In the genomic region with DNA sequence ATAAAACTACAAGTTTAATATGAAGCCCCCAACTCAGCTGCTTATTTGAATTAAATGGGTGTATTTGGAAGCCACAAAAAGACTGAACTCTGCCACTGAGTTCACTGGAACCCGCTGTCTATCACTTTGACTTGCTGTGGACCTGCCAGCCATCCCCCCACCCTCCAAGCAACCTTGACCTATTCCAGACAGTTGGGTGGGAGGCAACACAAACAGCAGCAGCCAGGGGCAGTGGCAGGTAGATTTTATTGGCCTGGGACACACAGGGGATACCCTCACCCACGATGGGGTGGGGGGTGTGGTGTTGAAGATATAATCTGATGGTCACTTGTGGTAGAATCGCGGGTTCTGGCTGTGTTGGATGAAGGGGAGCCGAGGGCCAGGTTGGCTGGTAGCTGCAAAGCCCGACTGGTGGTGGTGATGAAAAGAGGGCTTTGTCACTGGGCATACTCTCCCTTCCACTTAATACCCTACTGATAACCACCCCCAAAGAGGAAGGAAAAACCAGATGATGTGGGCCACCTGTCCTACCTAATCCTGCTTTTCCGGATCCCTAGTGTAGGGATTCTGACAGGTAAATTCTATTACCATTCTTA, we compare ENCODE assay signal across 13 cellular contexts. TPM values are rescaled to one million over a fixed set of nuclear protein-coding genes. Genes with fewer than 3 reads are reported as not detected.
A peak's percentile ranks its signal among the peaks of the same experiment; 100 is the strongest.
DNase-seq lines count a peak whose midpoint lies in the region; ATAC-seq, FAIRE-seq and TF ChIP-seq lines count a peak whose summit lies in the region.
"Had no signal": no experiment of that assay in that cellular context is flagged by ENCODE, and none has a peak within 500 bp of the region (broad histone marks: within the 10 kb centered on the region; RNA-seq: fewer than 3 reads in every experiment).

No MANE protein-coding gene starts in this region.

- H3K36me3 ChIP-seq in HepG2 (replicated peaks in 1 of 2; ENCODE audit: control insufficient read depth in 1 of 2, insufficient read depth in 2 of 2, low read length in 2 of 2) (peaks cover 21 to 46% of the 10 kb centered on the region in 2 experiments), right lobe of liver (peaks cover 11 to 48% (median 30%) of the 10 kb centered on the region in 4 donors), endodermal cell (ENCODE audit: control insufficient read depth, insufficient read depth, low read length) (peaks cover 56% of the 10 kb centered on the region), transverse colon (peaks cover 0 to 43% (median 18%) of the 10 kb centered on the region in 4 donors), trophoblast cell (ENCODE audit: control insufficient read depth in 1 of 2, insufficient read depth in 2 of 2, low read length in 2 of 2) (peaks cover 47 to 58% of the 10 kb centered on the region in 2 experiments)

- peaks cover 13% of the 10 kb centered on the region for H3K79me1 ChIP-seq in trophoblast cell (ENCODE audit: low read length)

- no peak overlapping the region for H3K23ac ChIP-seq in trophoblast cell (ENCODE audit: low read length)

- no peak overlapping the region for H3K4me2 ChIP-seq in HepG2 (ENCODE audit: low read depth, low read length)
- H3K4me2 ChIP-seq in trophoblast cell (ENCODE audit: low read length) = no peak overlapping the region

- H3K4me1 Mint-ChIP-seq in endodermal cell = peaks cover 28% of the 10 kb centered on the region

- no peak overlapping the region for H4K8ac ChIP-seq in trophoblast cell (ENCODE audit: low read depth, low read length)

- H3K9me3 Mint-ChIP-seq in endodermal cell = no peaks in the 10 kb centered on the region

- no peak for TF ChIP-seq CTCF in HepG2 (CRISPR knock-in tag; IDR thresholded peaks at IDR 0.05)
- no peak for TF ChIP-seq CTCF in right lobe of liver (IDR thresholded peaks at IDR 0.05)
- no peak for TF ChIP-seq CTCF in RWPE1 (conservative IDR thresholded peaks at IDR 0.05; ENCODE audit: low read depth)
- TF ChIP-seq CTCF in endodermal cell (conservative IDR thresholded peaks at IDR 0.05) = no peak
- no peak for TF ChIP-seq CTCF in transverse colon (IDR thresholded peaks at IDR 0.05)

- no peak overlapping the region for H2AK5ac ChIP-seq in trophoblast cell (ENCODE audit: low read length)

- H2BK12ac ChIP-seq in trophoblast cell (ENCODE audit: low read length) = no peak overlapping the region

- CTCF ChIA-PET in HepG2 (lab: Yijun Ruan, JAX; ENCODE audit: low intra/inter-chr PET ratio, low total read pairs) = no interaction called here
- CTCF ChIA-PET in RWPE1 (lab: Yijun Ruan, JAX) = interaction anchor here (0.7 kb wide), 1 partner anchor 31 kb away, joined by 5 read pairs; the partner anchor contains the start of gene SLC2A4

- H2AFZ ChIP-seq in HepG2 (ENCODE audit: low read length) = no peak overlapping the region
- no peak overlapping the region for H2AFZ ChIP-seq in trophoblast cell (ENCODE audit: insufficient read depth, low read length, poor library complexity)

- H4K20me1 ChIP-seq in HepG2 (ENCODE audit: insufficient read depth, low read length) = peaks cover 53% of the 10 kb centered on the region

- ATAC-seq in HepG2 (no peak), right lobe of liver (no peak)

- H3K9me3 ChIP-seq in HepG2 (ENCODE audit: low read length) (no peaks in the 10 kb centered on the region), right lobe of liver (no peaks in the 10 kb centered on the region), endodermal cell (ENCODE audit: control insufficient read depth, low read length) (no peaks in the 10 kb centered on the region), transverse colon (no peaks in the 10 kb centered on the region), trophoblast cell (ENCODE audit: insufficient read depth, low read depth, low read length) (no peaks in the 10 kb centered on the region)

- in situ Hi-C loops in HepG2 (cut with HindIII; ENCODE audit: extremely low pct_ligation_motif_present, low pct_unique_long_range_greater_than_20kb) (no loop called here), transverse colon (cut with MboI; ENCODE audit: low pct_ligation_motif_present in 1 of 4, low pct_unique_long_range_greater_than_20kb in 1 of 4, low sequenced_read_pairs in 3 of 4) (no loop called here)

- H3K4me1 ChIP-seq in HepG2 (ENCODE audit: insufficient read depth, low read length) (peaks cover 55% of the 10 kb centered on the region), right lobe of liver (peaks cover 0 to 26% (median 12%) of the 10 kb centered on the region in 4 donors), endodermal cell (ENCODE audit: control insufficient read depth, insufficient read depth, low read length) (peaks cover 5% of the 10 kb centered on the region), transverse colon (peaks cover 22 to 53% (median 37%) of the 10 kb centered on the region in 4 donors), trophoblast cell (ENCODE audit: control insufficient read depth in 1 of 2, insufficient read depth in 2 of 2, low read length in 2 of 2) (peaks cover 7 to 9% of the 10 kb centered on the region in 2 experiments)

- H3K27ac ChIP-seq in HepG2 (ENCODE audit: extremely low read length, insufficient read depth, low read length) (no peak overlapping the region), right lobe of liver (no peak overlapping the region), RWPE1 (peak overlapping the region; percentile 62), endodermal cell (ENCODE audit: low read depth, low read length) (no peak overlapping the region), transverse colon (peak overlapping the region in 2 of 4 donors; percentile 9 to 98), trophoblast cell (ENCODE audit: low read depth, low read length) (no peak overlapping the region)

- H3K79me2 ChIP-seq in HepG2 (ENCODE audit: insufficient read depth, low read length) (peaks cover 50% of the 10 kb centered on the region), trophoblast cell (ENCODE audit: control insufficient read depth, insufficient read depth, low read length, poor library complexity) (peaks cover 23% of the 10 kb centered on the region)

- no peak overlapping the region for H3K4me3 Mint-ChIP-seq in endodermal cell

- H3K27me3 ChIP-seq in HepG2 (ENCODE audit: control insufficient read depth in 1 of 2, insufficient read depth in 2 of 2, low read length in 2 of 2) (no peaks in the 10 kb centered on the region), right lobe of liver (no peaks in the 10 kb centered on the region), endodermal cell (ENCODE audit: control insufficient read depth, insufficient read depth, low read length, poor library complexity, severe bottlenecking) (no peaks in the 10 kb centered on the region), transverse colon (no peaks in the 10 kb centered on the region), trophoblast cell (ENCODE audit: insufficient read depth, low read length) (no peaks in the 10 kb centered on the region)

- no peak overlapping the region for H3K18ac ChIP-seq in trophoblast cell (ENCODE audit: low read length)

- peak overlapping the region; percentile 52 for H3K27ac Mint-ChIP-seq in endodermal cell

- BruUV-seq in HepG2 (replicated peaks; lab: Mats Ljungman, UMichigan) = no TSS peak

- TF ChIP-seq POLR2A in HepG2 (IDR thresholded peaks at IDR 0.05; ENCODE audit: insufficient read depth in 1 of 2, low read depth in 2 of 2, low read length in 2 of 2) (peak in 1 of 2 experiments; percentile 11; a peak in 2 of 4 replicates), right lobe of liver (IDR thresholded peaks at IDR 0.05) (no peak), transverse colon (IDR thresholded peaks at IDR 0.05) (peak; percentile 1)

- H3K14ac ChIP-seq in trophoblast cell (ENCODE audit: low read length) = no peak overlapping the region

- no peak for TF ChIP-seq RAD21 in HepG2 (CRISPR knock-in tag; IDR thresholded peaks at IDR 0.05)

- TF ChIP-seq EP300 in HepG2 (IDR thresholded peaks at IDR 0.05; ENCODE audit: low read depth in 2 of 2, low read length in 2 of 2) = no peak
- TF ChIP-seq EP300 in HepG2 (CRISPR knock-in tag; IDR thresholded peaks at IDR 0.05; ENCODE audit: borderline replicate concordance) = no peak
- no peak for TF ChIP-seq EP300 in transverse colon (IDR thresholded peaks at IDR 0.05; ENCODE audit: low read depth)

- H2BK5ac ChIP-seq in trophoblast cell (ENCODE audit: low read depth, low read length, poor library complexity) = no peak overlapping the region

- POLR2A ChIA-PET in HepG2 (lab: Yijun Ruan, JAX) (interaction anchor here (0.5 to 5.8 kb wide), 12 partner anchors 17 to 272 kb away, joined by 3 to 47 read pairs (median 4); partner anchors contain the start of genes ACADVL, ACAP1, DLG4 and GABARAP), RWPE1 (lab: Yijun Ruan, JAX; ENCODE audit: low non-redundant PET) (interaction anchor here (0.7 kb wide), 1 partner anchor 31 kb away, joined by 3 read pairs; the partner anchor contains the start of gene SLC2A4)

- H3K4me3 ChIP-seq in HepG2 (replicated peaks in 1 of 3; ENCODE audit: insufficient read depth in 1 of 3, low read depth in 2 of 3, low read length in 3 of 3) = no peak overlapping the region
- no peak overlapping the region for H3K4me3 ChIP-seq in right lobe of liver
- H3K4me3 ChIP-seq in endodermal cell (ENCODE audit: low read length) = no peak overlapping the region
- no peak overlapping the region for H3K4me3 ChIP-seq in transverse colon
- H3K4me3 ChIP-seq in trophoblast cell (ENCODE audit: low read depth, low read length) = no peak overlapping the region

- intact Hi-C loops in HepG2 (cut with micrococcal nuclease; ENCODE audit: unreplicated experiment) (no loop called here), right lobe of liver (cut with DNase I) (no loop called here), transverse colon (cut with DNase I; ENCODE audit: low total_unique reads) (no loop called here)

- H3K4ac ChIP-seq in trophoblast cell (ENCODE audit: low read depth, low read length) = no peak overlapping the region

- no peak for DNase-seq in HepG2 (ENCODE audit: low spot score)
- DNase-seq in right lobe of liver = no peak
- DNase-seq in RWPE1 (ENCODE audit: low spot score) = no peak
- no peak for DNase-seq in endodermal cell
- DNase-seq in transverse colon = no peak
- DNase-seq in inferior parietal cortex (ENCODE audit: extremely low spot score) = no peak
- DNase-seq in trophoblast cell = no peak
- no peak for DNase-seq in Kasumi-1 (lab: John Stamatoyannopoulos, UW)
- DNase-seq: amniotic stem cell, dermis blood vessel endothelial cell, foreskin melanocyte, MM.1S, nucleus accumbens had no signal

- no peak for FAIRE-seq in HepG2 (lab: Jason Lieb, UNC)

- no peak overlapping the region for H2BK120ac ChIP-seq in trophoblast cell (ENCODE audit: insufficient read depth, low read length, poor library complexity)

- H3K9ac ChIP-seq in HepG2 (ENCODE audit: insufficient read depth, low read depth, low read length) = no peak overlapping the region
- no peak overlapping the region for H3K9ac ChIP-seq in endodermal cell (ENCODE audit: extremely low read depth, low read length, poor library complexity, severe bottlenecking)
- no peak overlapping the region for H3K9ac ChIP-seq in trophoblast cell (ENCODE audit: low read length)

- no peak overlapping the region for H4K91ac ChIP-seq in trophoblast cell (ENCODE audit: low read depth, low read length)

- H3K27me3 Mint-ChIP-seq in endodermal cell (ENCODE audit: insufficient read depth) = no peaks in the 10 kb centered on the region

- no peak overlapping the region for H4K12ac ChIP-seq in trophoblast cell (ENCODE audit: low read depth, low read length)

- peaks cover 56% of the 10 kb centered on the region for H3K36me3 Mint-ChIP-seq in endodermal cell (ENCODE audit: low read depth)

- WGBS in HepG2 (ENCODE audit: low lambda C conversion rate) = 93% methylated on average over 5 of the region's 7 CpGs
- WGBS in right lobe of liver (ENCODE audit: insufficient coverage, low coverage, low lambda C conversion rate, missing lambda C conversion rate) = 71% methylated on average over 6 of the region's 7 CpGs
- 80 to 98% methylated on average over 2 to 7 of the region's 7 CpGs for WGBS in endodermal cell (ENCODE audit: insufficient coverage in 1 of 2, insufficient read length in 1 of 2), 2 experiments
- 74% methylated on average over 7 of the region's 7 CpGs; no CpG with 5 or more reads in 1 of the 2 donors for WGBS in transverse colon (ENCODE audit: low coverage in 1 of 2), 2 donors
- no CpG with 5 or more reads among the region's 7 CpGs for WGBS in trophoblast cell (ENCODE audit: extremely low coverage, insufficient coverage, insufficient read length)

RNA-seq across cellular contexts. Expression of gene GPS2, which starts 2.6 kb away (rescaled TPM):
- 43.8 and 58.0 TPM in 2 replicates for total RNA-seq in HepG2 (2016; rRNA removed; fragmentation: Illumina TruSeq; extraction: Trizol)
- 164 and 173 TPM in 2 replicates for total RNA-seq in HepG2 (2016; cell fraction: cytosol; rRNA removed; fragmentation: Illumina TruSeq; extraction: Trizol; ENCODE audit: low read depth)
- 33.8 and 63.0 TPM in 2 replicates for total RNA-seq in HepG2 (2016; cell fraction: insoluble cytoplasmic fraction; rRNA removed; fragmentation: Illumina TruSeq; extraction: Trizol)
- 126 and 138 TPM in 2 replicates for total RNA-seq in HepG2 (2016; cell fraction: membrane; rRNA removed; fragmentation: Illumina TruSeq; extraction: Trizol)
- total RNA-seq in HepG2 (2016; cell fraction: nucleus; rRNA removed; fragmentation: Illumina TruSeq; extraction: Trizol) = 36.6 and 44.0 TPM in 2 replicates
- 48.0 and 59.4 TPM in 2 replicates for polyA plus RNA-seq in HepG2 (2011; rRNA removed)
- 40.0 and 57.0 TPM in 2 replicates for polyA plus RNA-seq in HepG2 (2011; cell fraction: cytosol; rRNA removed)
- polyA plus RNA-seq in HepG2 (2011; cell fraction: nucleus; rRNA removed) = 196 and 231 TPM in 2 replicates
- polyA plus RNA-seq in HepG2 (2012) = 39.6 and 43.4 TPM in 2 replicates
- 223 and 235 TPM in 2 replicates for polyA plus RNA-seq in HepG2 (2016; cell fraction: cytosol; fragmentation: Illumina TruSeq; extraction: Trizol; ENCODE audit: low read depth)
- 44.5 and 60.2 TPM in 2 replicates for polyA plus RNA-seq in HepG2 (2016; cell fraction: insoluble cytoplasmic fraction; fragmentation: Illumina TruSeq; extraction: Trizol; ENCODE audit: low read depth)
- 165 and 167 TPM in 2 replicates for polyA plus RNA-seq in HepG2 (2016; cell fraction: membrane; fragmentation: Illumina TruSeq; extraction: Trizol; ENCODE audit: low read depth)
- polyA plus RNA-seq in HepG2 (2016; cell fraction: nucleus; fragmentation: Illumina TruSeq; extraction: Trizol; ENCODE audit: insufficient read depth, low read depth) = 114 and 131 TPM in 2 replicates
- 52.6 and 92.4 TPM in 2 replicates for polyA minus RNA-seq in HepG2 (2011; rRNA and poly(A)+ RNA removed; ENCODE audit: low replicate concordance)
- polyA minus RNA-seq in HepG2 (2011; cell fraction: cytosol; rRNA and poly(A)+ RNA removed) = 12.9 and 16.7 TPM in 2 replicates
- polyA minus RNA-seq in HepG2 (2011; cell fraction: nucleus; rRNA and poly(A)+ RNA removed) = 29.9 and 42.3 TPM in 2 replicates
- total RNA-seq in right lobe of liver = 10 to 100 TPM; 22.0 to 48.1 (median 23.2) TPM
- total RNA-seq in endodermal cell = 10 to 100 TPM; 43.6 to 47.2 TPM
- polyA plus RNA-seq in endodermal cell (2013, experiment 1 of 2) = 67.0 TPM
- polyA plus RNA-seq in endodermal cell (2013, experiment 2 of 2) = 59.0 TPM
- total RNA-seq in transverse colon = 100 to 1,000 TPM in 3 of 4 donors, 10 to 100 TPM in 1; 96.5 to 578 (median 150) TPM
- 61.9 and 63.7 TPM in 2 replicates for polyA plus RNA-seq in trophoblast cell (2013)

RNA-seq across cellular contexts. Expression of gene EIF5A, which starts 5.1 kb away (rescaled TPM):
- total RNA-seq in HepG2 (2016; rRNA removed; fragmentation: Illumina TruSeq; extraction: Trizol) (319 and 367 TPM in 2 replicates), right lobe of liver (100 to 1,000 TPM; 222 to 299 (median 238) TPM), endodermal cell (100 to 1,000 TPM; 488 to 556 TPM), transverse colon (100 to 1,000 TPM in 3 of 4 donors, 10 to 100 TPM in 1; 91.3 to 188 (median 149) TPM)
- 181 and 202 TPM in 2 replicates for total RNA-seq in HepG2 (2016; cell fraction: cytosol; rRNA removed; fragmentation: Illumina TruSeq; extraction: Trizol; ENCODE audit: low read depth)
- total RNA-seq in HepG2 (2016; cell fraction: insoluble cytoplasmic fraction; rRNA removed; fragmentation: Illumina TruSeq; extraction: Trizol) = 326 and 331 TPM in 2 replicates
- total RNA-seq in HepG2 (2016; cell fraction: membrane; rRNA removed; fragmentation: Illumina TruSeq; extraction: Trizol) = 297 and 318 TPM in 2 replicates
- 155 and 177 TPM in 2 replicates for total RNA-seq in HepG2 (2016; cell fraction: nucleus; rRNA removed; fragmentation: Illumina TruSeq; extraction: Trizol)
- polyA plus RNA-seq in HepG2 (2011; rRNA removed) = 280 and 337 TPM in 2 replicates
- polyA plus RNA-seq in HepG2 (2011; cell fraction: cytosol; rRNA removed) = 359 and 386 TPM in 2 replicates
- 222 and 229 TPM in 2 replicates for polyA plus RNA-seq in HepG2 (2011; cell fraction: nucleus; rRNA removed)
- polyA plus RNA-seq in HepG2 (2012) = 346 and 360 TPM in 2 replicates
- polyA plus RNA-seq in HepG2 (2016; cell fraction: cytosol; fragmentation: Illumina TruSeq; extraction: Trizol; ENCODE audit: low read depth) = 332 and 358 TPM in 2 replicates
- 655 and 754 TPM in 2 replicates for polyA plus RNA-seq in HepG2 (2016; cell fraction: insoluble cytoplasmic fraction; fragmentation: Illumina TruSeq; extraction: Trizol; ENCODE audit: low read depth)
- polyA plus RNA-seq in HepG2 (2016; cell fraction: membrane; fragmentation: Illumina TruSeq; extraction: Trizol; ENCODE audit: low read depth) = 458 and 466 TPM in 2 replicates
- 478 and 490 TPM in 2 replicates for polyA plus RNA-seq in HepG2 (2016; cell fraction: nucleus; fragmentation: Illumina TruSeq; extraction: Trizol; ENCODE audit: insufficient read depth, low read depth)
- 353 and 1,132 TPM in 2 replicates for polyA minus RNA-seq in HepG2 (2011; rRNA and poly(A)+ RNA removed; ENCODE audit: low replicate concordance)
- 190 and 222 TPM in 2 replicates for polyA minus RNA-seq in HepG2 (2011; cell fraction: cytosol; rRNA and poly(A)+ RNA removed)
- 105 and 111 TPM in 2 replicates for polyA minus RNA-seq in HepG2 (2011; cell fraction: nucleus; rRNA and poly(A)+ RNA removed)
- 427 TPM for polyA plus RNA-seq in endodermal cell (2013, experiment 1 of 2)
- polyA plus RNA-seq in endodermal cell (2013, experiment 2 of 2) = 440 TPM
- 585 and 612 TPM in 2 replicates for polyA plus RNA-seq in trophoblast cell (2013)

RNA-seq across cellular contexts. Expression of gene NEURL4, which starts 16.6 kb away (rescaled TPM):
- 6.7 and 15.7 TPM in 2 replicates for total RNA-seq in HepG2 (2016; rRNA removed; fragmentation: Illumina TruSeq; extraction: Trizol)
- 2.2 and 2.3 TPM in 2 replicates for total RNA-seq in HepG2 (2016; cell fraction: cytosol; rRNA removed; fragmentation: Illumina TruSeq; extraction: Trizol; ENCODE audit: low read depth)
- 4.5 and 17.1 TPM in 2 replicates for total RNA-seq in HepG2 (2016; cell fraction: insoluble cytoplasmic fraction; rRNA removed; fragmentation: Illumina TruSeq; extraction: Trizol)
- total RNA-seq in HepG2 (2016; cell fraction: membrane; rRNA removed; fragmentation: Illumina TruSeq; extraction: Trizol) = 3.5 and 4.6 TPM in 2 replicates
- total RNA-seq in HepG2 (2016; cell fraction: nucleus; rRNA removed; fragmentation: Illumina TruSeq; extraction: Trizol) = 28.3 and 30.1 TPM in 2 replicates
- 14.8 and 15.3 TPM in 2 replicates for polyA plus RNA-seq in HepG2 (2011; rRNA removed)
- polyA plus RNA-seq in HepG2 (2011; cell fraction: cytosol; rRNA removed) = 5.0 and 5.4 TPM in 2 replicates
- polyA plus RNA-seq in HepG2 (2011; cell fraction: nucleus; rRNA removed) = 162 and 199 TPM in 2 replicates
- 12.4 and 15.4 TPM in 2 replicates for polyA plus RNA-seq in HepG2 (2012)
- polyA plus RNA-seq in HepG2 (2016; cell fraction: cytosol; fragmentation: Illumina TruSeq; extraction: Trizol; ENCODE audit: low read depth) = 0.95 and 1.2 TPM in 2 replicates
- polyA plus RNA-seq in HepG2 (2016; cell fraction: insoluble cytoplasmic fraction; fragmentation: Illumina TruSeq; extraction: Trizol; ENCODE audit: low read depth) = 4.4 and 6.1 TPM in 2 replicates
- 1.1 and 1.9 TPM in 2 replicates for polyA plus RNA-seq in HepG2 (2016; cell fraction: membrane; fragmentation: Illumina TruSeq; extraction: Trizol; ENCODE audit: low read depth)
- 84.2 and 94.7 TPM in 2 replicates for polyA plus RNA-seq in HepG2 (2016; cell fraction: nucleus; fragmentation: Illumina TruSeq; extraction: Trizol; ENCODE audit: insufficient read depth, low read depth)
- polyA minus RNA-seq in HepG2 (2011; rRNA and poly(A)+ RNA removed; ENCODE audit: low replicate concordance) = 25.4 and 35.0 TPM in 2 replicates
- 3.8 and 5.9 TPM in 2 replicates for polyA minus RNA-seq in HepG2 (2011; cell fraction: cytosol; rRNA and poly(A)+ RNA removed)
- polyA minus RNA-seq in HepG2 (2011; cell fraction: nucleus; rRNA and poly(A)+ RNA removed) = 43.5 and 53.5 TPM in 2 replicates
- total RNA-seq in right lobe of liver = 10 to 100 TPM in 4 of 6 experiments, 1 to 10 TPM in 2; 4.2 to 22.1 (median 10.8) TPM
- 10 to 100 TPM; 51.3 to 52.7 TPM for total RNA-seq in endodermal cell
- 38.0 TPM for polyA plus RNA-seq in endodermal cell (2013, experiment 1 of 2)
- 30.5 TPM for polyA plus RNA-seq in endodermal cell (2013, experiment 2 of 2)
- total RNA-seq in transverse colon = 100 to 1,000 TPM in 1 of 4 donors, 10 to 100 TPM in 3; 27.8 to 109 (median 35.0) TPM
- 12.6 and 14.0 TPM in 2 replicates for polyA plus RNA-seq in trophoblast cell (2013)

RNA-seq across cellular contexts. Expression of gene YBX2, which starts 18.1 kb away (rescaled TPM):
- 0.22 TPM in 1 of 2 replicates, not detected in the other for total RNA-seq in HepG2 (2016; rRNA removed; fragmentation: Illumina TruSeq; extraction: Trizol)
- total RNA-seq in HepG2 (2016; cell fraction: cytosol; rRNA removed; fragmentation: Illumina TruSeq; extraction: Trizol; ENCODE audit: low read depth) = 0.09 and 0.30 TPM in 2 replicates
- total RNA-seq in HepG2 (2016; cell fraction: insoluble cytoplasmic fraction; rRNA removed; fragmentation: Illumina TruSeq; extraction: Trizol) = 0.24 TPM in 1 of 2 replicates, not detected in the other
- total RNA-seq in HepG2 (2016; cell fraction: membrane; rRNA removed; fragmentation: Illumina TruSeq; extraction: Trizol) = 0.25 and 0.34 TPM in 2 replicates
- total RNA-seq in HepG2 (2016; cell fraction: nucleus; rRNA removed; fragmentation: Illumina TruSeq; extraction: Trizol) = 0.34 and 0.37 TPM in 2 replicates
- polyA plus RNA-seq in HepG2 (2011; rRNA removed) = 0.12 TPM in 2 replicates
- polyA plus RNA-seq in HepG2 (2011; cell fraction: cytosol; rRNA removed) = 0.01 and 0.07 TPM in 2 replicates
- polyA plus RNA-seq in HepG2 (2011; cell fraction: nucleus; rRNA removed) = 0.96 and 1.6 TPM in 2 replicates
- polyA plus RNA-seq in HepG2 (2012) = 0.39 and 0.50 TPM in 2 replicates
- 0.36 TPM in 2 replicates for polyA plus RNA-seq in HepG2 (2016; cell fraction: cytosol; fragmentation: Illumina TruSeq; extraction: Trizol; ENCODE audit: low read depth)
- polyA plus RNA-seq in HepG2 (2016; cell fraction: insoluble cytoplasmic fraction; fragmentation: Illumina TruSeq; extraction: Trizol; ENCODE audit: low read depth) = 0.30 and 0.47 TPM in 2 replicates
- polyA plus RNA-seq in HepG2 (2016; cell fraction: membrane; fragmentation: Illumina TruSeq; extraction: Trizol; ENCODE audit: low read depth) = 0.38 and 0.65 TPM in 2 replicates
- 1.2 and 1.5 TPM in 2 replicates for polyA plus RNA-seq in HepG2 (2016; cell fraction: nucleus; fragmentation: Illumina TruSeq; extraction: Trizol; ENCODE audit: insufficient read depth, low read depth)
- polyA minus RNA-seq in HepG2 (2011; rRNA and poly(A)+ RNA removed; ENCODE audit: low replicate concordance) = 0.06 and 0.09 TPM in 2 replicates
- polyA minus RNA-seq in HepG2 (2011; cell fraction: cytosol; rRNA and poly(A)+ RNA removed) = not detected in 2 replicates
- 0.37 and 0.52 TPM in 2 replicates for polyA minus RNA-seq in HepG2 (2011; cell fraction: nucleus; rRNA and poly(A)+ RNA removed)
- total RNA-seq in right lobe of liver = 1 to 10 TPM in 2 of 6 experiments, under 1 TPM in 4; 0.27 to 1.7 (median 0.90) TPM
- total RNA-seq in endodermal cell = 10 to 100 TPM in 1 of 2 donors, 1 to 10 TPM in 1; 6.6 to 15.9 TPM
- 8.7 TPM for polyA plus RNA-seq in endodermal cell (2013, experiment 1 of 2)
- 6.3 TPM for polyA plus RNA-seq in endodermal cell (2013, experiment 2 of 2)
- 100 to 1,000 TPM in 1 of 4 donors, 10 to 100 TPM in 3; 23.1 to 151 (median 43.4) TPM for total RNA-seq in transverse colon
- polyA plus RNA-seq in trophoblast cell (2013) = 0.33 and 0.45 TPM in 2 replicates

RNA-seq across cellular contexts. Expression of gene ACAP1, which starts 23.8 kb away (rescaled TPM):
- total RNA-seq in HepG2 (2016; rRNA removed; fragmentation: Illumina TruSeq; extraction: Trizol) (1.3 TPM in 1 of 2 replicates, not detected in the other), right lobe of liver (1 to 10 TPM; 1.6 to 6.8 (median 2.7) TPM), endodermal cell (1 to 10 TPM; 4.5 to 8.4 TPM), transverse colon (10 to 100 TPM in 2 of 4 donors, 1 to 10 TPM in 2; 4.8 to 21.0 (median 10.0) TPM)
- 4.2 and 4.3 TPM in 2 replicates for total RNA-seq in HepG2 (2016; cell fraction: cytosol; rRNA removed; fragmentation: Illumina TruSeq; extraction: Trizol; ENCODE audit: low read depth)
- total RNA-seq in HepG2 (2016; cell fraction: insoluble cytoplasmic fraction; rRNA removed; fragmentation: Illumina TruSeq; extraction: Trizol) = 2.2 TPM in 1 of 2 replicates, not detected in the other
- 2.8 and 4.1 TPM in 2 replicates for total RNA-seq in HepG2 (2016; cell fraction: membrane; rRNA removed; fragmentation: Illumina TruSeq; extraction: Trizol)
- not detected in 2 replicates for total RNA-seq in HepG2 (2016; cell fraction: nucleus; rRNA removed; fragmentation: Illumina TruSeq; extraction: Trizol)
- polyA plus RNA-seq in HepG2 (2011; rRNA removed) = 2.5 and 3.1 TPM in 2 replicates
- 2.2 and 2.5 TPM in 2 replicates for polyA plus RNA-seq in HepG2 (2011; cell fraction: cytosol; rRNA removed)
- polyA plus RNA-seq in HepG2 (2011; cell fraction: nucleus; rRNA removed) = 3.8 and 5.2 TPM in 2 replicates
- 3.7 and 6.1 TPM in 2 replicates for polyA plus RNA-seq in HepG2 (2012)
- 2.3 and 3.5 TPM in 2 replicates for polyA plus RNA-seq in HepG2 (2016; cell fraction: cytosol; fragmentation: Illumina TruSeq; extraction: Trizol; ENCODE audit: low read depth)
- not detected in 2 replicates for polyA plus RNA-seq in HepG2 (2016; cell fraction: insoluble cytoplasmic fraction; fragmentation: Illumina TruSeq; extraction: Trizol; ENCODE audit: low read depth)
- 0.87 TPM in 1 of 2 replicates, not detected in the other for polyA plus RNA-seq in HepG2 (2016; cell fraction: membrane; fragmentation: Illumina TruSeq; extraction: Trizol; ENCODE audit: low read depth)
- 1.2 and 2.1 TPM in 2 replicates for polyA plus RNA-seq in HepG2 (2016; cell fraction: nucleus; fragmentation: Illumina TruSeq; extraction: Trizol; ENCODE audit: insufficient read depth, low read depth)
- polyA minus RNA-seq in HepG2 (2011; rRNA and poly(A)+ RNA removed; ENCODE audit: low replicate concordance) = 0.12 TPM in 1 of 2 replicates, not detected in the other
- polyA minus RNA-seq in HepG2 (2011; cell fraction: cytosol; rRNA and poly(A)+ RNA removed) = not detected in 2 replicates
- polyA minus RNA-seq in HepG2 (2011; cell fraction: nucleus; rRNA and poly(A)+ RNA removed) = not detected in 2 replicates
- polyA plus RNA-seq in endodermal cell (2013, experiment 1 of 2) = 5.0 TPM
- 1.4 TPM for polyA plus RNA-seq in endodermal cell (2013, experiment 2 of 2)
- polyA plus RNA-seq in trophoblast cell (2013) = 12.8 and 15.8 TPM in 2 replicates
- total RNA-seq: dermis blood vessel endothelial cell had no signal
